Comparison of ENCODE assay signal across 8 cellular contexts in the genomic region with DNA sequence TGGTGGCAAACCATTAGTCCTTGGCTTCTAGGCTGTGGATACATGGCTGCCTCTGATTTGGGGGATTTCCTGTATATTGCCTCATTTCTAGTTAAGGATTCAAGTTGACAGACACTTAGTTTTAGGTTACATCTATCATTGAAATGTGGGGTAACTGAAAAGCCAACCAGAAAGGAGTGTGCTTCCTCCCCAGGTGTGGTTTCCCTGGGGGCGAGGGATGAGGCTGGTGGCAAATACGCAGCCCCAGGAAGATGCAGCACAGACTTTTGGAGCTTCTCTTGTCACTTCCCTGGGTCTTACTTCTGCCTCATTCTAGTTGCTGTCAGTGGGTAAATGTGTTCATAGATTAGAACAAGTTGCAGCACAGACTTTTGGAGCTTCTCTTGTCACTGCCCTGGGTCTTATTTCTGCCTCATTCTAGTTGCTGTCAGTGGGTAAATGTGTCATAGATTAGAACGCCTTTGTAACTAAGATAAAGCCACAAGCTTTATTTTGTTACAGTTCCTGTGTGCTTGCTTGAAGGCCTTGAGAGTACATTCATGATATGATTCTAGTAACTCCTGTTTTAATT.
DNase-seq lines count a peak whose midpoint lies in the region; ATAC-seq, FAIRE-seq and TF ChIP-seq lines count a peak whose summit lies in the region.

No MANE protein-coding gene starts in this region.

- WGBS in mammary epithelial cell (ENCODE audit: low coverage, missing lambda C conversion rate) = 65% methylated on average over 3 of the region's 3 CpGs
- WGBS in pancreas, 2 donors = 64 to 65% methylated on average over 3 of the region's 3 CpGs

- H3K79me2 ChIP-seq in mammary epithelial cell (ENCODE audit: insufficient read depth, low read length) = no peaks in the 10 kb centered on the region

- H3K9me3 ChIP-seq in mammary epithelial cell (replicated peaks; ENCODE audit: insufficient read depth, low read length) = peaks cover 5% of the 10 kb centered on the region
- H3K9me3 ChIP-seq in pancreas = no peaks in the 10 kb centered on the region

- ATAC-seq in pancreas = peak; percentile 43 to 75 (median 67)

- no peak for TF ChIP-seq CTCF in mammary epithelial cell (conservative IDR thresholded peaks at IDR 0.05 in 1 of 2, IDR thresholded peaks at IDR 0.05 in 1 of 2; ENCODE audit: extremely low read depth in 1 of 2, insufficient read depth in 1 of 2, low read depth in 1 of 2, low read length in 2 of 2)
- TF ChIP-seq CTCF in pancreas (IDR thresholded peaks at IDR 0.05) = no peak

- H3K4me1 ChIP-seq in mammary epithelial cell (ENCODE audit: insufficient read depth, low read length) (peaks cover 43% of the 10 kb centered on the region), pancreas (peaks cover 10 to 31% (median 31%) of the 10 kb centered on the region in 3 donors)

- intact Hi-C loops in mammary epithelial cell (cut with micrococcal nuclease) = loop anchor here (5.0 kb wide), 1 partner anchor 70 kb away; no protein-coding TSS in a partner anchor
- intact Hi-C loops in pancreas (cut with DNase I) = no loop called here

- no peak overlapping the region for H3K4me3 ChIP-seq in mammary epithelial cell (replicated peaks in 1 of 3; ENCODE audit: insufficient read depth in 1 of 3, low read depth in 2 of 3, low read length in 3 of 3)
- H3K4me3 ChIP-seq in pancreas = no peak overlapping the region

- H3K9ac ChIP-seq in mammary epithelial cell (ENCODE audit: insufficient read depth, low read length) = no peak overlapping the region

- peak overlapping the region; percentile 69 for H3K27ac ChIP-seq in mammary epithelial cell (ENCODE audit: insufficient read depth, low read depth, low read length)
- peak overlapping the region; percentile 1 to 62 (median 36) for H3K27ac ChIP-seq in pancreas

- H4K20me1 ChIP-seq in mammary epithelial cell (ENCODE audit: insufficient read depth, low read length) = no peaks in the 10 kb centered on the region

- peak overlapping the region; percentile 12 for H3K4me2 ChIP-seq in mammary epithelial cell (ENCODE audit: insufficient read depth, low read depth, low read length)

- no peaks in the 10 kb centered on the region for H3K27me3 ChIP-seq in mammary epithelial cell (ENCODE audit: insufficient read depth, low read length)
- H3K27me3 ChIP-seq in pancreas = no peaks in the 10 kb centered on the region

- dilution Hi-C loops in mammary epithelial cell (cut with HindIII; ENCODE audit: low sequenced_read_pairs) = loop anchor here (5.0 kb wide), 1 partner anchor 45 kb away; no protein-coding TSS in a partner anchor

- CTCF ChIA-PET in mammary epithelial cell (lab: Charles Lee; ENCODE audit: low non-redundant PET) = no interaction called here

- BruUV-seq in mammary epithelial cell (replicated peaks; lab: Mats Ljungman, UMichigan) = TSS peak; percentile 38

- H2AFZ ChIP-seq in mammary epithelial cell (ENCODE audit: low read depth, low read length) = no peak overlapping the region

- no peak for FAIRE-seq in pancreas (lab: Jason Lieb, UNC)

- H3K36me3 ChIP-seq in mammary epithelial cell (ENCODE audit: insufficient read depth, low read length) (no peaks in the 10 kb centered on the region), pancreas (no peaks in the 10 kb centered on the region)

- DNase-seq in EL (peak; percentile 18), T-helper 2 cell (peak in 3 of 5 experiments; percentile 46 to 95 (median 89)), mammary epithelial cell (peak; percentile 80), pancreas (no peak), NCI-H774 (lab: John Stamatoyannopoulos, UW) (no peak), NCI-H128 (lab: John Stamatoyannopoulos, UW; ENCODE audit: unreplicated experiment) (no peak), DMS153 treated with DMSO at 0.1 percent for 48 hours (lab: John Stamatoyannopoulos, UW; ENCODE audit: unreplicated experiment) (no peak), NCI-H446 treated with DMSO at 0.1 percent for 48 hours (lab: John Stamatoyannopoulos, UW) (no peak)

- in situ Hi-C loops in mammary epithelial cell (cut with MboI; ENCODE audit: low sequenced_read_pairs in 2 of 2) = loop anchor here in 1 of 2 donors (10.0 kb wide), 1 partner anchor 47 kb away; no protein-coding TSS in a partner anchor

Comparison
In these comparisons a context has a peak if more than half of its experiments do, and no peak if none do; other contexts are left out.
1. DNase-seq: peak in EL (single experiment), T-helper 2 cell (3 of 5) and mammary epithelial cell (single experiment); none in pancreas (0 of 6), NCI-H774 (single experiment), NCI-H128 (single experiment), DMS153 treated with DMSO at 0.1 percent for 48 hours (single experiment) and NCI-H446 treated with DMSO at 0.1 percent for 48 hours (single experiment).